ENCODE assay signal across 2 cellular contexts in the genomic region with DNA sequence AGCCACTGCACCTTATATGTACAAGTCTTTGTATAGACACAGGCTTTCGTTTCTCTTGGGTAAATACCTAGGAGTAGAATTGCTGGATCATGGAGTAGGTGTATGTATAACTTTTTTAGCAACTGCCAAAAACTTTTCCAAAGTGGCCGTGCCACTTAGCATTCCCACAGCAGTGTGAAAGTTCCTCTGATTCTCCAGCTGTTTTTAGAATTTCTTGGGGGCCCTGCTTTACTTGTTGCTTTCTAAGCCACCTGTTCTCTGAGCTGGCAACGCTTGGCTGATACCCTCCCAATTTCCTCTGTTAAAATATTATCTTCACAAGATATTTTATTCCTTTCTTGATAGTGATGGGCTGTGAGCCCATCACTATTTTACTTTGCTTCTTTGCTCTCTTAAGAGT.
TF ChIP-seq lines count a peak whose summit lies in the region.

No MANE protein-coding gene starts in this region.

TF ChIP-seq in liver, 16 proteins besides CTCF, POLR2A, EP300 and RAD21 (continued from another document):
- TF ChIP-seq MAX (IDR thresholded peaks at IDR 0.05) (no peak), NR2F2 (IDR thresholded peaks at IDR 0.05) (no peak), SP1 (IDR thresholded peaks at IDR 0.05) (no peak), JUND (IDR thresholded peaks at IDR 0.05) (no peak), FOXA1 (IDR thresholded peaks at IDR 0.05) (no peak), ZBTB33 (IDR thresholded peaks at IDR 0.05) (no peak), GABPA (IDR thresholded peaks at IDR 0.05 in 1 of 2, conservative IDR thresholded peaks at IDR 0.05 in 1 of 2) (no peak)
- TF ChIP-seq, protein P1, sequence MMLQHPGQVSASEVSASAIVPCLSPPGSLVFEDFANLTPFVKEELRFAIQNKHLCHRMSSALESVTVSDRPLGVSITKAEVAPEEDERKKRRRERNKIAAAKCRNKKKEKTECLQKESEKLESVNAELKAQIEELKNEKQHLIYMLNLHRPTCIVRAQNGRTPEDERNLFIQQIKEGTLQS (IDR thresholded peaks at IDR 0.05), result no peak

TF ChIP-seq in HepG2, 621 proteins besides CTCF, POLR2A, EP300 and RAD21:
- TF ChIP-seq, protein P2, sequence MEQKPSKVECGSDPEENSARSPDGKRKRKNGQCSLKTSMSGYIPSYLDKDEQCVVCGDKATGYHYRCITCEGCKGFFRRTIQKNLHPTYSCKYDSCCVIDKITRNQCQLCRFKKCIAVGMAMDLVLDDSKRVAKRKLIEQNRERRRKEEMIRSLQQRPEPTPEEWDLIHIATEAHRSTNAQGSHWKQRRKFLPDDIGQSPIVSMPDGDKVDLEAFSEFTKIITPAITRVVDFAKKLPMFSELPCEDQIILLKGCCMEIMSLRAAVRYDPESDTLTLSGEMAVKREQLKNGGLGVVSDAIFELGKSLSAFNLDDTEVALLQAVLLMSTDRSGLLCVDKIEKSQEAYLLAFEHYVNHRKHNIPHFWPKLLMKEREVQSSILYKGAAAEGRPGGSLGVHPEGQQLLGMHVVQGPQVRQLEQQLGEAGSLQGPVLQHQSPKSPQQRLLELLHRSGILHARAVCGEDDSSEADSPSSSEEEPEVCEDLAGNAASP (CRISPR knock-in tag; IDR thresholded peaks at IDR 0.05; ENCODE audit: borderline replicate concordance), result no peak
- TF ChIP-seq ZNF234 (CRISPR knock-in tag; conservative IDR thresholded peaks at IDR 0.05) (no peak), ZBTB3 (CRISPR knock-in tag; IDR thresholded peaks at IDR 0.05; ENCODE audit: borderline replicate concordance, low read depth) (no peak), SP2 (CRISPR knock-in tag; IDR thresholded peaks at IDR 0.05) (no peak), KAT2B (IDR thresholded peaks at IDR 0.05; ENCODE audit: borderline replicate concordance, low read depth, low read length) (no peak), SAP130 (CRISPR knock-in tag; IDR thresholded peaks at IDR 0.05; ENCODE audit: low read depth) (no peak), JARID2 (CRISPR knock-in tag; IDR thresholded peaks at IDR 0.05; ENCODE audit: insufficient replicate concordance) (no peak)
- TF ChIP-seq, protein P3, sequence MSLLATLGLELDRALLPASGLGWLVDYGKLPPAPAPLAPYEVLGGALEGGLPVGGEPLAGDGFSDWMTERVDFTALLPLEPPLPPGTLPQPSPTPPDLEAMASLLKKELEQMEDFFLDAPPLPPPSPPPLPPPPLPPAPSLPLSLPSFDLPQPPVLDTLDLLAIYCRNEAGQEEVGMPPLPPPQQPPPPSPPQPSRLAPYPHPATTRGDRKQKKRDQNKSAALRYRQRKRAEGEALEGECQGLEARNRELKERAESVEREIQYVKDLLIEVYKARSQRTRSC (CRISPR knock-in tag; IDR thresholded peaks at IDR 0.05; ENCODE audit: low read depth), result no peak
- TF ChIP-seq, protein P1 (CRISPR knock-in tag; IDR thresholded peaks at IDR 0.05), result no peak
- TF ChIP-seq, protein P4, sequence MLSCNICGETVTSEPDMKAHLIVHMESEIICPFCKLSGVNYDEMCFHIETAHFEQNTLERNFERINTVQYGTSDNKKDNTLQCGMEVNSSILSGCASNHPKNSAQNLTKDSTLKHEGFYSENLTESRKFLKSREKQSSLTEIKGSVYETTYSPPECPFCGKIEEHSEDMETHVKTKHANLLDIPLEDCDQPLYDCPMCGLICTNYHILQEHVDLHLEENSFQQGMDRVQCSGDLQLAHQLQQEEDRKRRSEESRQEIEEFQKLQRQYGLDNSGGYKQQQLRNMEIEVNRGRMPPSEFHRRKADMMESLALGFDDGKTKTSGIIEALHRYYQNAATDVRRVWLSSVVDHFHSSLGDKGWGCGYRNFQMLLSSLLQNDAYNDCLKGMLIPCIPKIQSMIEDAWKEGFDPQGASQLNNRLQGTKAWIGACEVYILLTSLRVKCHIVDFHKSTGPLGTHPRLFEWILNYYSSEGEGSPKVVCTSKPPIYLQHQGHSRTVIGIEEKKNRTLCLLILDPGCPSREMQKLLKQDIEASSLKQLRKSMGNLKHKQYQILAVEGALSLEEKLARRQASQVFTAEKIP (CRISPR knock-in tag; IDR thresholded peaks at IDR 0.05; ENCODE audit: borderline replicate concordance), result no peak
